ENCODE assay signal across 25 cellular contexts in genomic region chr11:15931497-15931896, GRCh38.
"Had no signal": no experiment of that assay in that cellular context is flagged by ENCODE, and none has a peak within 500 bp of the region (broad histone marks: within the 10 kb centered on the region; RNA-seq: fewer than 3 reads in every experiment).

No MANE protein-coding gene starts in this region.

- H3K4me1 ChIP-seq: colonic mucosa, esophagus muscularis mucosa, esophagus squamous epithelium, foreskin keratinocyte, gastrocnemius medialis, gastroesophageal sphincter, heart left ventricle, heart right ventricle had no signal

- H3K9me3 ChIP-seq: colonic mucosa, gastrocnemius medialis had no signal

- H3K4me2 ChIP-seq: hepatocyte had no signal

- ATAC-seq: effector memory CD8-positive, alpha-beta T cell; esophagus mucosa; foreskin keratinocyte; gastrocnemius medialis; gastroesophageal sphincter; heart left ventricle; heart right ventricle had no signal

- H3K79me2 ChIP-seq: hepatocyte had no signal

- H2AFZ ChIP-seq: hepatocyte had no signal

- DNase-seq: colonic mucosa; cortex of kidney; dermis blood vessel endothelial cell; dorsolateral prefrontal cortex; effector CD4-positive, alpha-beta T cell; effector CD8-positive, alpha-beta T cell; effector memory CD4-positive, alpha-beta T cell; effector memory CD8-positive, alpha-beta T cell; endodermal cell; erythroblast; esophagus squamous epithelium; foreskin fibroblast; foreskin keratinocyte; foreskin melanocyte; gastrocnemius medialis; glutamatergic neuron; head of caudate nucleus; heart left ventricle; heart right ventricle had no signal

- H3K4me3 ChIP-seq: colonic mucosa, coronary artery, dorsolateral prefrontal cortex, esophagus muscularis mucosa, esophagus squamous epithelium, gastrocnemius medialis, gastroesophageal sphincter, heart left ventricle, heart right ventricle, hepatocyte had no signal

- H3K27me3 ChIP-seq: colonic mucosa, esophagus squamous epithelium, foreskin keratinocyte, gastrocnemius medialis, gastroesophageal sphincter, heart left ventricle, heart right ventricle, hepatocyte had no signal

- H3K27ac ChIP-seq: colonic mucosa, coronary artery, dorsolateral prefrontal cortex, epithelial cell of prostate, esophagus muscularis mucosa, esophagus squamous epithelium, foreskin keratinocyte, gastrocnemius medialis, gastroesophageal sphincter, heart left ventricle, heart right ventricle, hepatocyte had no signal

- H3K36me3 ChIP-seq: colonic mucosa, esophagus muscularis mucosa, esophagus squamous epithelium, gastrocnemius medialis, gastroesophageal sphincter, heart left ventricle, heart right ventricle had no signal
